ENCODE assay signal across 19 cellular contexts in genomic region chr22:34842630-34843029, GRCh38.
DNase-seq lines count a peak whose midpoint lies in the region; ATAC-seq and TF ChIP-seq lines count a peak whose summit lies in the region.
"Had no signal": no experiment of that assay in that cellular context is flagged by ENCODE, and none has a peak within 500 bp of the region (broad histone marks: within the 10 kb centered on the region; RNA-seq: fewer than 3 reads in every experiment).

No MANE protein-coding gene starts in this region.

- CTCF ChIA-PET in BJ (lab: Yijun Ruan, JAX): interaction anchor here (1.6 to 1.7 kb wide), 2 partner anchors 133 to 182 kb away, joined by 3 to 4 read pairs; no protein-coding TSS in a partner anchor
- CTCF ChIA-PET in A673 (lab: Charles Lee): no interaction called here

- H3K27me3 ChIP-seq in BJ (ENCODE audit: control insufficient read depth, insufficient read depth, low read length) (no peaks in the 10 kb centered on the region), iPS-20b (ENCODE audit: insufficient read depth, low read length) (no peaks in the 10 kb centered on the region), A673 (replicated peaks; ENCODE audit: insufficient read depth, low read depth, low read length, poor library complexity) (no peaks in the 10 kb centered on the region)
- H3K27me3 ChIP-seq: thyroid gland had no signal

- intact Hi-C loops in A673 (cut with micrococcal nuclease; ENCODE audit: unreplicated experiment): no loop called here

- DNase-seq in BJ (ENCODE audit: low read depth) (no peak), GM10266 (ENCODE audit: extremely low spot score) (no peak), OCI-M1 (lab: John Stamatoyannopoulos, UW) (peak; percentile 24), EL (no peak), A673 (ENCODE audit: low spot score) (no peak)
- DNase-seq: activated CD4-positive, alpha-beta T cell treated with anti-CD3 and anti-CD28 coated beads for 48 hours; activated CD8-positive, alpha-beta memory T cell treated with anti-CD3 and anti-CD28 coated beads, Interleukin-2, amount 10 ng/mL, durations not matched to agents 7 days and 5 days; CD8-positive, alpha-beta T cell; immature natural killer cell; Kasumi-1; NCI-H1048; NCI-H2029 treated with DMSO at 0.1 percent for 48 hours; Right ventricle myocardium superior; stimulated activated CD4-positive, alpha-beta T cell treated with anti-CD3 and anti-CD28 coated beads, Interleukin-4, amount 100 ng/mL, for 1 hour; stimulated activated naive CD8-positive, alpha-beta T cell treated with anti-CD3 and anti-CD28 coated beads, Interleukin-15, Interleukin-2, amounts not matched to agents 100 U/mL and 50 U/mL, for 24 hours; thyroid gland had no signal

- no TSS peak for BruUV-seq in A673 (replicated peaks; lab: Mats Ljungman, UMichigan)

- peak overlapping the region; percentile 78; the same call in 1 of the 2 replicates for H3K9ac ChIP-seq in iPS-20b (ENCODE audit: low read depth, low read length)

- H3K27ac ChIP-seq in iPS-20b (ENCODE audit: low read length): peak overlapping the region; percentile 48
- H3K27ac ChIP-seq in A673 (ENCODE audit: low read depth, low read length, poor library complexity, severe bottlenecking): no peak overlapping the region
- H3K27ac ChIP-seq: thyroid gland had no signal

- H3K4me1 ChIP-seq in iPS-20b (ENCODE audit: insufficient read depth, low read length) (peaks cover 35% of the 10 kb centered on the region), A673 (ENCODE audit: insufficient read depth, low read length, poor library complexity, severe bottlenecking) (no peaks in the 10 kb centered on the region)
- H3K4me1 ChIP-seq: thyroid gland had no signal

- TF ChIP-seq CTCF in BJ (IDR thresholded peaks at IDR 0.05; ENCODE audit: insufficient read depth, low read depth, low read length): peak; percentile 15; the same call in 1 of the 2 replicates
- peak; percentile 21 for TF ChIP-seq CTCF in GM10266 (IDR thresholded peaks at IDR 0.05; ENCODE audit: control insufficient read depth, insufficient read depth, low read depth, missing control alignments)
- no peak for TF ChIP-seq CTCF in A673 (conservative IDR thresholded peaks at IDR 0.05; ENCODE audit: low read depth, low read length)

- H3K9me3 ChIP-seq in iPS-20b (ENCODE audit: insufficient read depth, low read depth, low read length) (peaks cover 13% of the 10 kb centered on the region), A673 (ENCODE audit: low read depth, low read length, poor library complexity, severe bottlenecking) (no peaks in the 10 kb centered on the region)
- H3K9me3 ChIP-seq: thyroid gland had no signal

- H3K4me3 ChIP-seq in BJ (ENCODE audit: low read depth, low read length): no peak overlapping the region
- no peak overlapping the region for H3K4me3 ChIP-seq in iPS-20b (ENCODE audit: low read length)
- H3K4me3 ChIP-seq in A673 (ENCODE audit: low read depth, low read length, poor library complexity, severe bottlenecking): no peak overlapping the region
- H3K4me3 ChIP-seq: thyroid gland had no signal

- no peak for ATAC-seq in GM19328 (IDR thresholded peaks at IDR 0.05; ENCODE audit: unreplicated experiment)
- ATAC-seq in GM19455 (IDR thresholded peaks at IDR 0.05; ENCODE audit: unreplicated experiment): no peak
- ATAC-seq: activated CD8-positive, alpha-beta memory T cell treated with anti-CD3 and anti-CD28 coated beads, Interleukin-2, amount 10 ng/mL, durations not matched to agents 7 days and 5 days; CD8-positive, alpha-beta T cell; stimulated activated naive CD8-positive, alpha-beta T cell treated with anti-CD3 and anti-CD28 coated beads, Interleukin-15, Interleukin-2, amounts not matched to agents 100 U/mL and 50 U/mL, for 24 hours had no signal

- H3K36me3 ChIP-seq in BJ (ENCODE audit: control insufficient read depth, insufficient read depth, low read length): no peaks in the 10 kb centered on the region
- 0 out of 2 replicates have a peak, but pooled peaks cover 5% of the 10 kb centered on the region for H3K36me3 ChIP-seq in iPS-20b (ENCODE audit: insufficient read depth, low read depth, low read length)
- no peaks in the 10 kb centered on the region for H3K36me3 ChIP-seq in A673 (ENCODE audit: insufficient read depth, low read length, poor library complexity, severe bottlenecking)
- H3K36me3 ChIP-seq: thyroid gland had no signal

- POLR2A ChIA-PET in BJ (lab: Charles Lee): no interaction called here
- POLR2A ChIA-PET in A673 (lab: Charles Lee; ENCODE audit: low non-redundant PET): no interaction called here
